ENCODE assay signal across 15 cellular contexts in genomic region chr7:139783647-139784385, GRCh38. TPM values are rescaled to one million over a fixed set of nuclear protein-coding genes. Genes with fewer than 3 reads are reported as not detected.
DNase-seq lines count a peak whose midpoint lies in the region; ATAC-seq, FAIRE-seq and TF ChIP-seq lines count a peak whose summit lies in the region.
"Had no signal": no experiment of that assay in that cellular context is flagged by ENCODE, and none has a peak within 500 bp of the region (broad histone marks: within the 10 kb centered on the region; RNA-seq: fewer than 3 reads in every experiment).

No MANE protein-coding gene starts in this region.

- peaks cover 2 to 13% (median 10%) of the 10 kb centered on the region in 4 experiments for H3K27me3 ChIP-seq in H1 (replicated peaks in 1 of 4; ENCODE audit: control insufficient read depth in 3 of 4, extremely low read depth in 1 of 4, insufficient read depth in 3 of 4, low read length in 3 of 4)
- H3K27me3 ChIP-seq: upper lobe of right lung had no signal

- H2BK15ac ChIP-seq in H1 (ENCODE audit: low read length), result peak overlapping the region; percentile 14; the same call in 1 of the 2 replicates

- no peaks in the 10 kb centered on the region for H3K9me3 ChIP-seq in H1 (ENCODE audit: insufficient read depth in 2 of 2, low read depth in 1 of 2, low read length in 1 of 2)
- H3K9me3 ChIP-seq: upper lobe of right lung had no signal

- no peaks in the 10 kb centered on the region for H3K79me1 ChIP-seq in H1 (ENCODE audit: low read depth, low read length)

- H2AK5ac ChIP-seq in H1 (ENCODE audit: low read depth, low read length), result no peak overlapping the region

- no peak overlapping the region for H3K27ac ChIP-seq in H1 (ENCODE audit: low read depth, low read length)
- H3K27ac ChIP-seq: upper lobe of right lung had no signal

- no peak overlapping the region for H3K4ac ChIP-seq in H1 (replicated peaks; ENCODE audit: insufficient read length, low read depth, low read length)

- no peak overlapping the region for H3K23ac ChIP-seq in H1 (ENCODE audit: insufficient read length)

- H3K9ac ChIP-seq in H1 (replicated peaks in 1 of 4; ENCODE audit: extremely low read depth in 1 of 4, low read depth in 3 of 4, low read length in 3 of 4), result no peak overlapping the region; a peak in 1 of 7 replicates

- CTCF ChIA-PET in H1 (lab: Charles Lee; ENCODE audit: partially characterized antibody), result interaction anchor here (0.5 to 1.4 kb wide), 9 partner anchors 14 to 220 kb away, joined by 3 to 5 read pairs (median 3); no protein-coding TSS in a partner anchor

- no peak overlapping the region for H4K91ac ChIP-seq in H1 (replicated peaks; ENCODE audit: insufficient read length, low read length)

- no peaks in the 10 kb centered on the region for H3K79me2 ChIP-seq in H1 (ENCODE audit: control insufficient read depth in 1 of 2, insufficient read depth in 2 of 2, low read length in 2 of 2)

- TF ChIP-seq CTCF in H1 (IDR thresholded peaks at IDR 0.05; ENCODE audit: control extremely low read depth in 1 of 3, insufficient read depth in 1 of 3, low read depth in 1 of 3, low read length in 3 of 3), result no peak

- H2BK120ac ChIP-seq in H1 (replicated peaks; ENCODE audit: low read depth, low read length), result no peak overlapping the region

- no peak overlapping the region for H2BK12ac ChIP-seq in H1 (ENCODE audit: low read depth, low read length)

- H3K27me3 Mint-ChIP-seq in activated naive CD8-positive, alpha-beta T cell treated with anti-CD3 and anti-CD28 coated beads, Interleukin-2, amount 50 U/mL, for 24 hours, result peaks cover 15% of the 10 kb centered on the region
- H3K27me3 Mint-ChIP-seq in activated naive CD8-positive, alpha-beta T cell treated with anti-CD3 and anti-CD28 coated beads for 36 hours, result peaks cover 19% of the 10 kb centered on the region

- H3K4me1 ChIP-seq in H1 (replicated peaks in 1 of 4; ENCODE audit: control insufficient read depth in 3 of 4, insufficient read depth in 4 of 4, low read length in 3 of 4), result peaks cover 0 to 15% (median 4%) of the 10 kb centered on the region in 4 experiments; a peak in 3 of 7 replicates

- no peak overlapping the region for H4K5ac ChIP-seq in H1 (ENCODE audit: insufficient read length, low read depth, low read length)

- H2AFZ ChIP-seq in H1 (ENCODE audit: low read length), result no peak overlapping the region

- TF ChIP-seq EP300 in H1 (IDR thresholded peaks at IDR 0.05; ENCODE audit: borderline replicate concordance in 1 of 2, low read depth in 2 of 2, low read length in 2 of 2), result no peak

- H2BK20ac ChIP-seq in H1 (ENCODE audit: low read length), result no peak overlapping the region

- no peaks in the 10 kb centered on the region for H3K36me3 ChIP-seq in H1 (ENCODE audit: control insufficient read depth in 2 of 4, insufficient read depth in 4 of 4, low read length in 3 of 4)
- H3K36me3 ChIP-seq: upper lobe of right lung had no signal

- H4K20me1 ChIP-seq in H1 (replicated peaks in 1 of 2; ENCODE audit: control insufficient read depth in 1 of 2, insufficient read depth in 2 of 2, low read length in 2 of 2), result no peaks in the 10 kb centered on the region

- 34% methylated on average over 3 of the region's 3 CpGs; no CpG with 5 or more reads in 1 of the 2 experiments for WGBS in H1 (ENCODE audit: extremely low coverage in 1 of 2, insufficient coverage in 1 of 2, insufficient read length in 1 of 2, insufficient replicate concordance in 2 of 2, low coverage in 1 of 2, low lambda C conversion rate in 2 of 2, missing lambda C conversion rate in 1 of 2), 2 experiments

- POLR2A ChIA-PET in H1 (lab: Charles Lee; ENCODE audit: partially characterized antibody), result interaction anchor here (0.6 to 1.0 kb wide), 3 partner anchors 10 to 87 kb away, joined by 3 to 4 read pairs (median 3); no protein-coding TSS in a partner anchor

- no peak for FAIRE-seq in H1 (lab: Jason Lieb, UNC)

- H4K8ac ChIP-seq in H1 (ENCODE audit: extremely low read depth, insufficient read depth, low read length), result no peak overlapping the region

- peak; percentile 63 for ATAC-seq in activated naive CD8-positive, alpha-beta T cell treated with anti-CD3 and anti-CD28 coated beads, Interleukin-2, amount 50 U/mL, for 24 hours
- peak; percentile 51 for ATAC-seq in stimulated activated naive CD8-positive, alpha-beta T cell treated with anti-CD3 and anti-CD28 coated beads, Interleukin-15, Interleukin-2, amounts not matched to agents 100 U/mL and 50 U/mL, for 24 hours
- no peak for ATAC-seq in HG02870 (IDR thresholded peaks at IDR 0.05; ENCODE audit: unreplicated experiment)
- ATAC-seq: naive thymus-derived CD8-positive, alpha-beta T cell; upper lobe of right lung had no signal

- TF ChIP-seq POLR2A in H1 (IDR thresholded peaks at IDR 0.05; ENCODE audit: control extremely low read depth in 1 of 2, low read depth in 2 of 2, low read length in 2 of 2), result no peak

- H3K4me3 ChIP-seq in H1 (ENCODE audit: extremely low read depth in 1 of 4, insufficient read depth in 2 of 4, low read depth in 3 of 4, low read length in 4 of 4), result no peak overlapping the region
- H3K4me3 ChIP-seq: upper lobe of right lung had no signal

- no peak overlapping the region for H3K18ac ChIP-seq in H1 (ENCODE audit: extremely low read depth, low read length)

- H3K23me2 ChIP-seq in H1 (ENCODE audit: low read depth, low read length), result no peaks in the 10 kb centered on the region

- no peak for DNase-seq in activated naive CD8-positive, alpha-beta T cell treated with anti-CD3 and anti-CD28 coated beads, Interleukin-2, amount 50 U/mL, for 24 hours
- DNase-seq in activated naive CD8-positive, alpha-beta T cell treated with anti-CD3 and anti-CD28 coated beads for 36 hours, result no peak
- peak; percentile 75 for DNase-seq in NCI-H69 (lab: John Stamatoyannopoulos, UW)
- DNase-seq in H1 (ENCODE audit: low read depth in 1 of 2, low spot score in 2 of 2), result no peak
- DNase-seq in stimulated activated naive CD8-positive, alpha-beta T cell treated with anti-CD3 and anti-CD28 coated beads, Interleukin-15, Interleukin-2, amounts not matched to agents 100 U/mL and 50 U/mL, for 24 hours, result no peak
- DNase-seq in NAMALWA (ENCODE audit: low spot score), result no peak
- DNase-seq in D341Med (ENCODE audit: low spot score), result no peak
- DNase-seq: activated B cell treated with CpG ODN at 0.5 μM for 24 hours; activated CD8-positive, alpha-beta memory T cell treated with anti-CD3 and anti-CD28 coated beads, Interleukin-2, amount 50 U/mL, for 48 hours; naive thymus-derived CD8-positive, alpha-beta T cell; NCI-H187; stimulated activated CD4-positive, alpha-beta T cell treated with anti-CD3 and anti-CD28 coated beads, Interleukin-4, amount 100 ng/mL, for 24 hours; stimulated activated naive B cell treated with anti-CD40 and anti-IgM and Interleukin-4, amounts not matched to agents 10 μg/mL and 1 μg/mL and 100 μg/mL, for 72 hours; upper lobe of right lung had no signal

- H3K4me2 ChIP-seq in H1 (ENCODE audit: insufficient read depth in 1 of 2, low read depth in 2 of 2, low read length in 2 of 2), result peak overlapping the region; percentile 25 to 50; a peak in 2 of 4 replicates

- TF ChIP-seq RAD21 in H1 (IDR thresholded peaks at IDR 0.05 in 1 of 2, conservative IDR thresholded peaks at IDR 0.05 in 1 of 2; ENCODE audit: low read depth in 2 of 2, low read length in 2 of 2), result 0 out of 4 replicates have a peak, but pooled peaks of 1 of the 2 experiments have one; percentile 15

- no peak overlapping the region for H3K27ac Mint-ChIP-seq in activated naive CD8-positive, alpha-beta T cell treated with anti-CD3 and anti-CD28 coated beads, Interleukin-2, amount 50 U/mL, for 24 hours
- no peak overlapping the region for H3K27ac Mint-ChIP-seq in activated naive CD8-positive, alpha-beta T cell treated with anti-CD3 and anti-CD28 coated beads for 36 hours
- H3K27ac Mint-ChIP-seq: activated B cell treated with CpG ODN at 0.5 μM for 24 hours; naive thymus-derived CD8-positive, alpha-beta T cell; stimulated activated naive B cell treated with anti-CD40 and anti-IgM and Interleukin-4, amounts not matched to agents 10 μg/mL and 1 μg/mL and 100 μg/mL, for 72 hours had no signal

- H2BK5ac ChIP-seq in H1 (ENCODE audit: low read depth, low read length), result no peak overlapping the region

- no peak overlapping the region for H3K4me3 Mint-ChIP-seq in activated naive CD8-positive, alpha-beta T cell treated with anti-CD3 and anti-CD28 coated beads, Interleukin-2, amount 50 U/mL, for 24 hours
- no peak overlapping the region for H3K4me3 Mint-ChIP-seq in activated naive CD8-positive, alpha-beta T cell treated with anti-CD3 and anti-CD28 coated beads for 36 hours
- H3K4me3 Mint-ChIP-seq: activated B cell treated with CpG ODN at 0.5 μM for 24 hours; naive thymus-derived CD8-positive, alpha-beta T cell; stimulated activated naive B cell treated with anti-CD40 and anti-IgM and Interleukin-4, amounts not matched to agents 10 μg/mL and 1 μg/mL and 100 μg/mL, for 72 hours had no signal

- no peaks in the 10 kb centered on the region for H3K9me3 Mint-ChIP-seq in activated naive CD8-positive, alpha-beta T cell treated with anti-CD3 and anti-CD28 coated beads, Interleukin-2, amount 50 U/mL, for 24 hours
- H3K9me3 Mint-ChIP-seq in activated naive CD8-positive, alpha-beta T cell treated with anti-CD3 and anti-CD28 coated beads for 36 hours, result no peaks in the 10 kb centered on the region
- H3K9me3 Mint-ChIP-seq: activated B cell treated with CpG ODN at 0.5 μM for 24 hours; naive thymus-derived CD8-positive, alpha-beta T cell; stimulated activated naive B cell treated with anti-CD40 and anti-IgM and Interleukin-4, amounts not matched to agents 10 μg/mL and 1 μg/mL and 100 μg/mL, for 72 hours had no signal

- no peak overlapping the region for H3K56ac ChIP-seq in H1 (replicated peaks; ENCODE audit: insufficient read length, low read depth, low read length)

- no peaks in the 10 kb centered on the region for H3K36me3 Mint-ChIP-seq in activated naive CD8-positive, alpha-beta T cell treated with anti-CD3 and anti-CD28 coated beads, Interleukin-2, amount 50 U/mL, for 24 hours (ENCODE audit: low read depth)
- peaks cover 2% of the 10 kb centered on the region for H3K36me3 Mint-ChIP-seq in activated naive CD8-positive, alpha-beta T cell treated with anti-CD3 and anti-CD28 coated beads for 36 hours
- H3K36me3 Mint-ChIP-seq: naive thymus-derived CD8-positive, alpha-beta T cell had no signal

- peaks cover 10% of the 10 kb centered on the region for H3K4me1 Mint-ChIP-seq in activated naive CD8-positive, alpha-beta T cell treated with anti-CD3 and anti-CD28 coated beads, Interleukin-2, amount 50 U/mL, for 24 hours
- H3K4me1 Mint-ChIP-seq in activated naive CD8-positive, alpha-beta T cell treated with anti-CD3 and anti-CD28 coated beads for 36 hours, result no peaks in the 10 kb centered on the region

- no peak overlapping the region for H3K14ac ChIP-seq in H1 (ENCODE audit: insufficient read length)

RNA-seq across cellular contexts. Expression of gene HIPK2, which starts 6.0 kb away (rescaled TPM):
- 10 to 100 TPM; 15.4 to 16.1 TPM for total RNA-seq in activated naive CD8-positive, alpha-beta T cell treated with anti-CD3 and anti-CD28 coated beads for 36 hours
- total RNA-seq in H1 (2021; fragmentation: NEBNext Ultra II Directional; extraction: Animal tissue kit (Norgen Biotek cat#: 25700)), result 24.3 and 24.4 TPM in 2 replicates
- polyA plus RNA-seq in H1 (2011; rRNA removed), result 8.3 and 10.0 TPM in 2 replicates
- polyA plus RNA-seq in H1 (2011; cell fraction: cytosol; rRNA removed), result 4.9 TPM
- polyA plus RNA-seq in H1 (2011; cell fraction: nucleus; rRNA removed), result 18.0 TPM
- polyA plus RNA-seq in H1 (2012, experiment 1 of 2), result 7.7 to 10.0 TPM (median 8.5 TPM) in 4 replicates
- polyA plus RNA-seq in H1 (2012, experiment 2 of 2), result 1.1 TPM
- polyA plus RNA-seq in H1 (2013, experiment 1 of 2), result 9.4 TPM
- polyA plus RNA-seq in H1 (2013, experiment 2 of 2), result 8.2 TPM
- polyA minus RNA-seq in H1 (2011; rRNA and poly(A)+ RNA removed), result 21.8 and 24.1 TPM in 2 replicates
- polyA minus RNA-seq in H1 (2011; cell fraction: cytosol; rRNA and poly(A)+ RNA removed), result 10.6 TPM
- 16.7 TPM for polyA minus RNA-seq in H1 (2011; cell fraction: nucleus; rRNA and poly(A)+ RNA removed)

RNA-seq across cellular contexts. Expression of gene TBXAS1, which starts 45.2 kb away (rescaled TPM):
- total RNA-seq in activated naive CD8-positive, alpha-beta T cell treated with anti-CD3 and anti-CD28 coated beads for 36 hours, result 1 to 10 TPM; 1.5 to 1.8 TPM
- 1.1 and 2.1 TPM in 2 replicates for total RNA-seq in H1 (2021; fragmentation: NEBNext Ultra II Directional; extraction: Animal tissue kit (Norgen Biotek cat#: 25700))
- 0.75 and 0.86 TPM in 2 replicates for polyA plus RNA-seq in H1 (2011; rRNA removed)
- polyA plus RNA-seq in H1 (2011; cell fraction: cytosol; rRNA removed), result 1.0 TPM
- polyA plus RNA-seq in H1 (2011; cell fraction: nucleus; rRNA removed), result 2.9 TPM
- polyA plus RNA-seq in H1 (2012, experiment 1 of 2), result 0.57 to 1.3 TPM (median 1.3 TPM) in 4 replicates
- 0.63 TPM for polyA plus RNA-seq in H1 (2012, experiment 2 of 2)
- 1.8 TPM for polyA plus RNA-seq in H1 (2013, experiment 1 of 2)
- 2.7 TPM for polyA plus RNA-seq in H1 (2013, experiment 2 of 2)
- polyA minus RNA-seq in H1 (2011; rRNA and poly(A)+ RNA removed), result 0.76 and 1.1 TPM in 2 replicates
- not detected for polyA minus RNA-seq in H1 (2011; cell fraction: cytosol; rRNA and poly(A)+ RNA removed)
- polyA minus RNA-seq in H1 (2011; cell fraction: nucleus; rRNA and poly(A)+ RNA removed), result 3.7 TPM
